In the genomic region with DNA sequence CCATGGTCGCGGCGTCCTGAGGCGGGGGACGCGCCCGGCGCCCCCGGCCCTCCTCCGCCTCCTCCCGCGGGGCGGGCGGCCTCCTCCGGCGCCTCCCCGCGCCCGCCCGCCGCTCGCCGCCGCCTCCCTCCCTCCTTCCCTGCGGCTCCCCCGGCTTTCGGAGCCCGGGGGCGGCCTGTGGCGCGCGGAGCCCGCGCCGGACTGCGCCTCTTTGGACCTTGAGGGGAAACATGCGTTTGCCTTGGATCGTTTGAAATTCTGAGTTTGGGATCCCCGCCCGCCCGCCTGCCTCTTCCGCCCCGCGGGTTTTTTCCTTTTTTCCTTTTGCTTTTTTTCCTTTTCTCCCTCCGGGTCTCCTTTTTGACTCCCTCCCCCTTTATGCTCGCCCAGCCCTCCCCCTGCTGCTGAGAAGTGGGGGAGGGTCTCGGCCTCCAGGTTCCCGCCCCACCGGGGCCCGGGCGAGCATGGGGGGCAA, we compare ENCODE assay signal across 8 cellular contexts. TPM values are rescaled to one million over a fixed set of nuclear protein-coding genes. Genes with fewer than 3 reads are reported as not detected.
DNase-seq lines count a peak whose midpoint lies in the region; ATAC-seq and TF ChIP-seq lines count a peak whose summit lies in the region.

No MANE protein-coding gene starts in this region.

- H3K4me3 Mint-ChIP-seq in type B pancreatic cell: peak overlapping the region; percentile 82

- H3K4me3 ChIP-seq in WI38 (ENCODE audit: low read depth, low read length): peak overlapping the region; percentile 84
- H3K4me3 ChIP-seq in muscle layer of duodenum (ENCODE audit: low read depth in 1 of 2, low read length in 2 of 2): peak overlapping the region; percentile 78 to 91

- no peaks in the 10 kb centered on the region for H3K27me3 Mint-ChIP-seq in type B pancreatic cell

- H3K36me3 ChIP-seq in muscle layer of duodenum (ENCODE audit: control insufficient read depth in 1 of 2, insufficient read depth in 2 of 2, low read length in 2 of 2): no peaks in the 10 kb centered on the region

- DNase-seq in AG20443 (ENCODE audit: low spot score): peak; percentile 70
- DNase-seq in epithelial cell of prostate (ENCODE audit: low read depth, low spot score): no peak
- no peak for DNase-seq in type B pancreatic cell (ENCODE audit: extremely low spot score, unreplicated experiment)
- no peak for DNase-seq in superior temporal gyrus (ENCODE audit: extremely low spot score)

- no peaks in the 10 kb centered on the region for H3K27me3 ChIP-seq in muscle layer of duodenum (ENCODE audit: low read depth, low read length)

- H3K36me3 Mint-ChIP-seq in type B pancreatic cell: peaks cover 9% of the 10 kb centered on the region

- no peak overlapping the region for H3K27ac Mint-ChIP-seq in type B pancreatic cell

- no peaks in the 10 kb centered on the region for H3K9me3 ChIP-seq in muscle layer of duodenum (ENCODE audit: control insufficient read depth in 1 of 2, low read length in 2 of 2)

- no peak for TF ChIP-seq CTCF in WI38 (IDR thresholded peaks at IDR 0.05; ENCODE audit: low read depth, low read length)
- no peak for TF ChIP-seq CTCF in type B pancreatic cell (conservative IDR thresholded peaks at IDR 0.05)

- peak overlapping the region; percentile 55 for H3K27ac ChIP-seq in epithelial cell of prostate
- H3K27ac ChIP-seq in muscle layer of duodenum (ENCODE audit: low read length): no peak overlapping the region

- no peaks in the 10 kb centered on the region for H3K9me3 Mint-ChIP-seq in type B pancreatic cell

- peaks cover 0 to 16% of the 10 kb centered on the region in 2 donors for H3K4me1 ChIP-seq in muscle layer of duodenum (ENCODE audit: control insufficient read depth in 1 of 2, insufficient read depth in 2 of 2, low read length in 2 of 2)

- H3K4me1 Mint-ChIP-seq in type B pancreatic cell (ENCODE audit: unreplicated experiment): peaks cover 39% of the 10 kb centered on the region

- ATAC-seq in GM19035 (IDR thresholded peaks at IDR 0.05; ENCODE audit: unreplicated experiment): peak; percentile 40
- peak; percentile 29 for ATAC-seq in HG03354 (IDR thresholded peaks at IDR 0.05; ENCODE audit: poor library complexity, severe bottlenecking, unreplicated experiment)

RNA-seq across cellular contexts. Expression of a gene that starts 0.4 kb away (rescaled TPM):
- total RNA-seq in type B pancreatic cell (ENCODE audit: low replicate concordance): 38.4 and 49.2 TPM in 2 replicates

RNA-seq across cellular contexts. Expression of a gene that starts 14.3 kb away (rescaled TPM):
- total RNA-seq in type B pancreatic cell (ENCODE audit: low replicate concordance): 85.9 and 88.9 TPM in 2 replicates
